8 cellular contexts compared by ENCODE assay signal in genomic region chr5:168578006-168578405, GRCh38. TPM values are rescaled to one million over a fixed set of nuclear protein-coding genes. Genes with fewer than 3 reads are reported as not detected.
DNase-seq lines count a peak whose midpoint lies in the region; ATAC-seq, FAIRE-seq and TF ChIP-seq lines count a peak whose summit lies in the region.

No MANE protein-coding gene starts in this region.

- TF ChIP-seq EP300 in suprapubic skin (IDR thresholded peaks at IDR 0.05) = no peak

- intact Hi-C loops in heart right ventricle (cut with DNase I) (loop anchor here in 5 of 10 donors (2.0 to 10.0 kb wide), 4 partner anchors 91 to 1004 kb away; partner anchors contain the start of genes RARS1 (in 5 of the 5) and SPDL1 (in 1 of the 5)), cardiac septum (cut with DNase I) (loop anchor here (5.0 kb wide), 1 partner anchor 91 kb away; the partner anchor contains the start of gene RARS1), kidney (cut with DNase I) (no loop called here)

- 12 to 18% methylated on average over 3 of the region's 3 CpGs for WGBS in heart right ventricle, 2 donors
- 15% methylated on average over 3 of the region's 3 CpGs for WGBS in suprapubic skin

- no peak for FAIRE-seq in kidney (lab: Jason Lieb, UNC)

- H3K27me3 ChIP-seq in heart right ventricle = no peaks in the 10 kb centered on the region
- H3K27me3 ChIP-seq in suprapubic skin = no peaks in the 10 kb centered on the region

- no peak for DNase-seq in heart right ventricle
- DNase-seq in cardiac septum (ENCODE audit: low spot score) = no peak
- no peak for DNase-seq in activated naive CD4-positive, alpha-beta T cell treated with anti-CD3 and anti-CD28 coated beads, Interleukin-2, amount 50 U/mL, for 72 hours (ENCODE audit: low spot score in 2 of 2)
- no peak for DNase-seq in kidney
- no peak for DNase-seq in suprapubic skin (ENCODE audit: low spot score in 2 of 2)
- no peak for DNase-seq in GDM1 (lab: John Stamatoyannopoulos, UW)

- peaks cover 20 to 30% of the 10 kb centered on the region in 2 donors for H3K36me3 Mint-ChIP-seq in activated naive CD4-positive, alpha-beta T cell treated with anti-CD3 and anti-CD28 coated beads, Interleukin-2, amount 50 U/mL, for 72 hours

- H3K9me3 ChIP-seq in heart right ventricle (peaks cover 0 to 4% (median 0%) of the 10 kb centered on the region in 11 donors), kidney (ENCODE audit: control insufficient read depth in 1 of 2, low read length in 2 of 2) (no peaks in the 10 kb centered on the region), suprapubic skin (no peaks in the 10 kb centered on the region)

- H3K27ac ChIP-seq in heart right ventricle = peak overlapping the region in 8 of 10 donors; percentile 95 to 99 (median 96)
- H3K27ac ChIP-seq in kidney (ENCODE audit: low read depth in 2 of 2, low read length in 2 of 2) = no peak overlapping the region
- peak overlapping the region; percentile 97 for H3K27ac ChIP-seq in suprapubic skin

- H3K4me1 ChIP-seq in heart right ventricle (peaks cover 0 to 46% (median 38%) of the 10 kb centered on the region in 9 donors), kidney (ENCODE audit: control insufficient read depth in 1 of 2, insufficient read depth in 1 of 2, low read depth in 1 of 2, low read length in 2 of 2) (peaks cover 0 to 7% of the 10 kb centered on the region in 2 donors), suprapubic skin (peaks cover 21% of the 10 kb centered on the region)

- H3K4me3 ChIP-seq in heart right ventricle (peak overlapping the region; percentile 76 to 99 (median 92)), kidney (ENCODE audit: low read length in 2 of 2) (peak overlapping the region; percentile 68 to 90), suprapubic skin (peak overlapping the region; percentile 92)

- TF ChIP-seq CTCF in heart right ventricle (IDR thresholded peaks at IDR 0.05) (no peak), kidney (IDR thresholded peaks at IDR 0.05; ENCODE audit: borderline replicate concordance, extremely low read depth, insufficient read depth) (no peak), suprapubic skin (IDR thresholded peaks at IDR 0.05) (no peak)

- TF ChIP-seq POLR2A in suprapubic skin (IDR thresholded peaks at IDR 0.05) = no peak

- peak overlapping the region; percentile 92 to 95 for H3K27ac Mint-ChIP-seq in activated naive CD4-positive, alpha-beta T cell treated with anti-CD3 and anti-CD28 coated beads, Interleukin-2, amount 50 U/mL, for 72 hours

- peak overlapping the region; percentile 30 to 93 for H3K9ac ChIP-seq in kidney (ENCODE audit: low read length in 2 of 2)

- H3K36me3 ChIP-seq in heart right ventricle (no peaks in the 10 kb centered on the region), kidney (ENCODE audit: control insufficient read depth in 1 of 2, insufficient read depth in 2 of 2, low read length in 2 of 2) (no peaks in the 10 kb centered on the region), suprapubic skin (no peaks in the 10 kb centered on the region)

- ATAC-seq in heart right ventricle = no peak
- ATAC-seq in activated naive CD4-positive, alpha-beta T cell treated with anti-CD3 and anti-CD28 coated beads, Interleukin-2, amount 50 U/mL, for 72 hours = no peak
- no peak for ATAC-seq in HG02642 (IDR thresholded peaks at IDR 0.05; ENCODE audit: poor library complexity, unreplicated experiment)
- no peak for ATAC-seq in GM18861 (IDR thresholded peaks at IDR 0.05; ENCODE audit: unreplicated experiment)

- H3K9me3 Mint-ChIP-seq in activated naive CD4-positive, alpha-beta T cell treated with anti-CD3 and anti-CD28 coated beads, Interleukin-2, amount 50 U/mL, for 72 hours = no peaks in the 10 kb centered on the region

RNA-seq across cellular contexts. Expression of gene PANK3, which starts 1.2 kb away (rescaled TPM):
- 10 to 100 TPM; 26.0 to 46.6 (median 33.7) TPM for total RNA-seq in heart right ventricle
- polyA plus RNA-seq in heart right ventricle = 1 to 10 TPM; 3.0 to 6.2 TPM
- total RNA-seq in cardiac septum = 44.9 TPM
- 10 to 100 TPM; 41.6 to 48.3 TPM for total RNA-seq in activated naive CD4-positive, alpha-beta T cell treated with anti-CD3 and anti-CD28 coated beads, Interleukin-2, amount 50 U/mL, for 72 hours
- 36.9 TPM for total RNA-seq in kidney
- 7.7 TPM for polyA plus RNA-seq in kidney (ENCODE audit: insufficient read depth, low read depth, low replicate concordance)
- 10 to 100 TPM; 30.3 to 53.7 (median 35.0) TPM for total RNA-seq in suprapubic skin

RNA-seq across cellular contexts. Expression of gene FBLL1, which starts 48.9 kb away (rescaled TPM):
- total RNA-seq in heart right ventricle (under 1 TPM in 4 of 10 donors, not detected in 6; 0.16 to 0.61 (median 0.27) TPM), cardiac septum (1.5 TPM), kidney (0.47 TPM), suprapubic skin (1 to 10 TPM in 2 of 4 donors, under 1 TPM in 2; 0.42 to 1.7 (median 1.3) TPM)
- polyA plus RNA-seq in heart right ventricle (under 1 TPM in 1 of 2 donors, not detected in 1; 0.25 TPM), kidney (ENCODE audit: insufficient read depth, low read depth, low replicate concordance) (not detected)
- total RNA-seq in activated naive CD4-positive, alpha-beta T cell treated with anti-CD3 and anti-CD28 coated beads, Interleukin-2, amount 50 U/mL, for 72 hours = under 1 TPM in 1 of 2 donors, not detected in 1; 0.37 TPM

Comparison
In these comparisons a context has a peak if more than half of its experiments do, and no peak if none do; other contexts are left out.
1. H3K27ac ChIP-seq: peak in heart right ventricle (8 of 10) and suprapubic skin (single experiment); none in kidney (0 of 2).
2. Peak in every context shown above with its lines, with median percentiles within 50 percentile points of each other: H3K4me3 ChIP-seq.